Comparison of ENCODE assay signal across 1 cellular context in the genomic region with DNA sequence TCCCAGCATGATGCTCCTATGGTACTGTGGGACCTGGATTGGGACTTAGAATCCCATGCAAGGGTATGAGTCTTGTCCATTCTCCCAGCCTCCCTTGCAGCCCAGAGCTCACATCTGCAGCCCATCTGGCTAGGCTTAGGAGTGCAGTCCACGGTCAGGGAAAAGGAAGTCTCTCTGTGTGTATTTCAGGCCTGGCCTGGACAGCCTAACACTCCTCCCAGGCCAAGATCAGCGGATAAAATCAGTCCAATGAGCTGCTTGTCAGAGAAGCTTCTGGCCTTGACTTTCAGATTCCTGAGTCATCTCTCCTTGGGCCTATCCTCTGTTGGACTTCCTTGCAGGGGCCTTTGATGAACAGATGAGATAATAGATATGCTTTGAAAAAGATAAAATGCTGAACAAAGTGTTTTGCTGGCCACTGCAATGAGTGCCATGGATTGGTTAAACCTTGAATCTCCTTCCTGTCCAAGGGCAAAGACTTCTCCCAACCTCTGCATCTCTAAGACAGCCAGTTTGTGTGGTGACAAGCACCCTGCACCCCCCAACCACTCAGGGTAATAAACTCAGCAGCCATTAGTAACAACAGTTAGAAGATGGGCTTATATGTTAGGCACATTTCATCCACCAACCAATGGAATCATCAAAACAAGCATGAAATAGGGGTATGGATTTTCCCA.
TF ChIP-seq lines count a peak whose summit lies in the region.

No MANE protein-coding gene starts in this region.

TF ChIP-seq in HepG2, 621 proteins besides CTCF, POLR2A, EP300 and RAD21 (continued from another document):
- TF ChIP-seq, protein P1, sequence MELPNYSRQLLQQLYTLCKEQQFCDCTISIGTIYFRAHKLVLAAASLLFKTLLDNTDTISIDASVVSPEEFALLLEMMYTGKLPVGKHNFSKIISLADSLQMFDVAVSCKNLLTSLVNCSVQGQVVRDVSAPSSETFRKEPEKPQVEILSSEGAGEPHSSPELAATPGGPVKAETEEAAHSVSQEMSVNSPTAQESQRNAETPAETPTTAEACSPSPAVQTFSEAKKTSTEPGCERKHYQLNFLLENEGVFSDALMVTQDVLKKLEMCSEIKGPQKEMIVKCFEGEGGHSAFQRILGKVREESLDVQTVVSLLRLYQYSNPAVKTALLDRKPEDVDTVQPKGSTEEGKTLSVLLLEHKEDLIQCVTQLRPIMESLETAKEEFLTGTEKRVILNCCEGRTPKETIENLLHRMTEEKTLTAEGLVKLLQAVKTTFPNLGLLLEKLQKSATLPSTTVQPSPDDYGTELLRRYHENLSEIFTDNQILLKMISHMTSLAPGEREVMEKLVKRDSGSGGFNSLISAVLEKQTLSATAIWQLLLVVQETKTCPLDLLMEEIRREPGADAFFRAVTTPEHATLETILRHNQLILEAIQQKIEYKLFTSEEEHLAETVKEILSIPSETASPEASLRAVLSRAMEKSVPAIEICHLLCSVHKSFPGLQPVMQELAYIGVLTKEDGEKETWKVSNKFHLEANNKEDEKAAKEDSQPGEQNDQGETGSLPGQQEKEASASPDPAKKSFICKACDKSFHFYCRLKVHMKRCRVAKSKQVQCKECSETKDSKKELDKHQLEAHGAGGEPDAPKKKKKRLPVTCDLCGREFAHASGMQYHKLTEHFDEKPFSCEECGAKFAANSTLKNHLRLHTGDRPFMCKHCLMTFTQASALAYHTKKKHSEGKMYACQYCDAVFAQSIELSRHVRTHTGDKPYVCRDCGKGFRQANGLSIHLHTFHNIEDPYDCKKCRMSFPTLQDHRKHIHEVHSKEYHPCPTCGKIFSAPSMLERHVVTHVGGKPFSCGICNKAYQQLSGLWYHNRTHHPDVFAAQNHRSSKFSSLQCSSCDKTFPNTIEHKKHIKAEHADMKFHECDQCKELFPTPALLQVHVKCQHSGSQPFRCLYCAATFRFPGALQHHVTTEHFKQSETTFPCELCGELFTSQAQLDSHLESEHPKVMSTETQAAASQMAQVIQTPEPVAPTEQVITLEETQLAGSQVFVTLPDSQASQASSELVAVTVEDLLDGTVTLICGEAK (IDR thresholded peaks at IDR 0.05), result no peak
- TF ChIP-seq, protein P1 (CRISPR knock-in tag; IDR thresholded peaks at IDR 0.05), result 0 out of 2 replicates have a peak, but pooled peaks have one; percentile 27
- no peak for TF ChIP-seq PCBP1 (IDR thresholded peaks at IDR 0.05; ENCODE audit: borderline replicate concordance, low read depth, low read length)
